In genomic region chr5:137502632-137503031, GRCh38 we compare ENCODE assay signal across 7 cellular contexts. TPM values are rescaled to one million over a fixed set of nuclear protein-coding genes. Genes with fewer than 3 reads are reported as not detected.
"Had no signal": no experiment of that assay in that cellular context is flagged by ENCODE, and none has a peak within 500 bp of the region (broad histone marks: within the 10 kb centered on the region; RNA-seq: fewer than 3 reads in every experiment).

No MANE protein-coding gene starts in this region.

- H3K4me3 ChIP-seq: K562 had no signal

- H3K27ac ChIP-seq: HL-60, KMS-11 had no signal

- DNase-seq: IMR-90, KBM-7, KG1 had no signal

RNA-seq across cellular contexts. Expression of gene SPOCK1, which starts 3.5 kb away (rescaled TPM):
- total RNA-seq: HT-29 had no signal
